In the genomic region with DNA sequence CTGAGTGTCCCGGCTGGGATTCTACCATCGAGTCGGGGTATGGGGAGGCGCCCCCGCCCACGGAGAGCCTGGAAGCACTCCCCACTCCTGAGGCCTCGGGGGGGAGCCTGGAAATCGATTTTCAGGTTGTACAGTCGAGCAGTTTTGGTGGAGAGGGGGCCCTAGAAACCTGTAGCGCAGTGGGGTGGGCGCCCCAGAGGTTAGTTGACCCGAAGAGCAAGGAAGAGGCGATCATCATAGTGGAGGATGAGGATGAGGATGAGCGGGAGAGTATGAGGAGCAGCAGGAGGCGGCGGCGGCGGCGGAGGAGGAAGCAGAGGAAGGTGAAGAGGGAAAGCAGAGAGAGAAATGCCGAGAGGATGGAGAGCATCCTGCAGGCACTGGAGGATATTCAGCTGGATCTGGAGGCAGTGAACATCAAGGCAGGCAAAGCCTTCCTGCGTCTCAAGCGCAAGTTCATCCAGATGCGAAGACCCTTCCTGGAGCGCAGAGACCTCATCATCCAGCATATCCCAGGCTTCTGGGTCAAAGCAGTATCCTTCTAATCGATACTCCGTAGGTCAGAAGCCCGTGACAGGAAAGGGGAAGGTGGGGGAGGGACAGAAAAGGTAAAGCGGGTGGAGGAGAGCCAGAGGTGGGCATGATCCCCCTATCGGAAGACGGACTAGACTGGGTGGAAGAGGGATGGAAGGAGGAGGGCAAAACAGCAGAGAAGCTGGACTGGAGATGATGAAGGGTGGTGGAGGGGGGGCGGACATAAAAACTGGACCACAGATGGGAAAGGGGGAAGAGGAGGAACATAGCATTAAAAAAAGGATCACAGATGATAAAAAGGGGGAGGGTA, we compare ENCODE assay signal across 8 cellular contexts. TPM values are rescaled to one million over a fixed set of nuclear protein-coding genes. Genes with fewer than 3 reads are reported as not detected.
DNase-seq lines count a peak whose midpoint lies in the region; ATAC-seq and TF ChIP-seq lines count a peak whose summit lies in the region.

No MANE protein-coding gene starts in this region.

- no peak for TF ChIP-seq POLR2A in heart left ventricle (IDR thresholded peaks at IDR 0.05)
- TF ChIP-seq POLR2A in body of pancreas (IDR thresholded peaks at IDR 0.05) = no peak
- TF ChIP-seq POLR2A in vagina (IDR thresholded peaks at IDR 0.05) = no peak

- WGBS in heart left ventricle, 4 donors = 5 to 39% (median 20%) methylated on average over 29 to 31 of the region's 31 CpGs
- 1 to 6% methylated on average over 23 to 25 of the region's 31 CpGs for WGBS in body of pancreas, 2 donors
- no CpG with 5 or more reads among the region's 31 CpGs for WGBS in mesendoderm (ENCODE audit: extremely low coverage, insufficient coverage, low lambda C conversion rate)

- peak overlapping the region; percentile 87 for H3K56ac ChIP-seq in mesendoderm (ENCODE audit: low read length)

- H3K4me3 ChIP-seq in heart left ventricle (peak overlapping the region; percentile 41 to 98 (median 81)), body of pancreas (peak overlapping the region; percentile 36 to 37), mesendoderm (ENCODE audit: low read length) (peak overlapping the region; percentile 44), vagina (peak overlapping the region; percentile 67 to 71)

- H2BK15ac ChIP-seq in mesendoderm (replicated peaks; ENCODE audit: low read depth) = no peak overlapping the region

- DNase-seq in heart left ventricle (no peak), cardiac septum (ENCODE audit: low spot score) (no peak), body of pancreas (no peak), mesendoderm (no peak), vagina (ENCODE audit: extremely low spot score in 2 of 2) (no peak), NCI-H1048 (lab: John Stamatoyannopoulos, UW) (no peak)

- no peaks in the 10 kb centered on the region for H3K79me2 ChIP-seq in mesendoderm (ENCODE audit: control insufficient read depth, insufficient read depth, low read length)

- H3K27ac ChIP-seq in heart left ventricle (peak overlapping the region; percentile 73 to 94 (median 86)), body of pancreas (peak overlapping the region; percentile 70 to 90 (median 84)), mesendoderm (ENCODE audit: low read depth, low read length) (no peak overlapping the region), vagina (peak overlapping the region; percentile 94)

- ATAC-seq in heart left ventricle = no peak
- ATAC-seq in body of pancreas = no peak
- ATAC-seq in HG02970 (IDR thresholded peaks at IDR 0.05; ENCODE audit: low FRiP score, unreplicated experiment) = no peak
- no peak for ATAC-seq in HG03342 (IDR thresholded peaks at IDR 0.05; ENCODE audit: unreplicated experiment)

- H3K79me1 ChIP-seq in mesendoderm (ENCODE audit: low read length) = peaks cover 2% of the 10 kb centered on the region

- no peak overlapping the region for H2AK5ac ChIP-seq in mesendoderm (ENCODE audit: low read length)

- H2BK120ac ChIP-seq in mesendoderm (ENCODE audit: low read depth, low read length) = no peak overlapping the region

- H3K4me2 ChIP-seq in mesendoderm (ENCODE audit: low read length) = peak overlapping the region; percentile 79

- no peak overlapping the region for H4K5ac ChIP-seq in mesendoderm (ENCODE audit: low read length)

- no peak overlapping the region for H3K4ac ChIP-seq in mesendoderm (ENCODE audit: low read depth, low read length)

- H3K9me3 ChIP-seq in heart left ventricle (no peaks in the 10 kb centered on the region), body of pancreas (no peaks in the 10 kb centered on the region), vagina (no peaks in the 10 kb centered on the region)

- H3K18ac ChIP-seq in mesendoderm (ENCODE audit: low read length) = no peak overlapping the region

- H2BK5ac ChIP-seq in mesendoderm (ENCODE audit: low read length) = no peak overlapping the region

- peak overlapping the region; percentile 74 for H3K9ac ChIP-seq in mesendoderm (ENCODE audit: low read length)

- H3K23ac ChIP-seq in mesendoderm (ENCODE audit: low read length) = no peak overlapping the region

- intact Hi-C loops in heart left ventricle (cut with DNase I) (loop anchor here in 1 of 10 donors (10.0 kb wide), 1 partner anchor 142 kb away; a partner anchor contains a TSS), cardiac septum (cut with DNase I) (no loop called here), body of pancreas (cut with DNase I) (no loop called here), vagina (cut with DNase I) (no loop called here)

- H4K8ac ChIP-seq in mesendoderm (ENCODE audit: low read depth, low read length) = no peak overlapping the region

- peaks cover 0 to 30% (median 3%) of the 10 kb centered on the region in 12 donors for H3K4me1 ChIP-seq in heart left ventricle
- H3K4me1 ChIP-seq in body of pancreas = peaks cover 42% of the 10 kb centered on the region
- H3K4me1 ChIP-seq in mesendoderm (ENCODE audit: control insufficient read depth, low read depth, low read length) = no peaks in the 10 kb centered on the region
- H3K4me1 ChIP-seq in vagina = peaks cover 31% of the 10 kb centered on the region

- no peak for TF ChIP-seq CTCF in heart left ventricle (IDR thresholded peaks at IDR 0.05)
- TF ChIP-seq CTCF in body of pancreas (IDR thresholded peaks at IDR 0.05) = no peak
- no peak for TF ChIP-seq CTCF in vagina (IDR thresholded peaks at IDR 0.05)

- H3K27me3 ChIP-seq in heart left ventricle = peaks cover 0 to 5% (median 0%) of the 10 kb centered on the region in 9 donors
- no peaks in the 10 kb centered on the region for H3K27me3 ChIP-seq in body of pancreas
- no peaks in the 10 kb centered on the region for H3K27me3 ChIP-seq in mesendoderm (ENCODE audit: insufficient read depth, low read length, poor library complexity)
- H3K27me3 ChIP-seq in vagina = no peaks in the 10 kb centered on the region

- H3K36me3 ChIP-seq in heart left ventricle = peaks cover 0 to 28% (median 7%) of the 10 kb centered on the region in 9 donors
- H3K36me3 ChIP-seq in body of pancreas (replicated peaks in 1 of 2; ENCODE audit: insufficient read depth in 1 of 2, low read depth in 2 of 2) = no peaks in the 10 kb centered on the region
- peaks cover 3% of the 10 kb centered on the region for H3K36me3 ChIP-seq in mesendoderm (ENCODE audit: control insufficient read depth, insufficient read depth, low read length)
- H3K36me3 ChIP-seq in vagina = peaks cover 0 to 8% of the 10 kb centered on the region in 2 donors

RNA-seq across cellular contexts. Expression of a gene that starts 0.8 kb away (rescaled TPM):
- total RNA-seq in heart left ventricle = 10 to 100 TPM; 17.7 to 72.0 (median 26.2) TPM
- 100 to 1,000 TPM in 1 of 2 donors, 10 to 100 TPM in 1; 29.7 to 167 TPM for polyA plus RNA-seq in heart left ventricle
- total RNA-seq in cardiac septum = 34.2 TPM
- total RNA-seq in body of pancreas = 10 to 100 TPM; 28.3 to 40.5 TPM
- polyA plus RNA-seq in mesendoderm (2013, experiment 1 of 2) = 10.0 TPM
- polyA plus RNA-seq in mesendoderm (2013, experiment 2 of 2) = 10.8 TPM
- 85.9 TPM for total RNA-seq in vagina

RNA-seq across cellular contexts. Expression of a gene that starts 10.9 kb away (rescaled TPM):
- total RNA-seq in heart left ventricle (1 to 10 TPM; 2.5 to 9.2 (median 6.4) TPM), cardiac septum (7.2 TPM), body of pancreas (10 to 100 TPM; 12.2 to 13.0 TPM), vagina (35.8 TPM)
- polyA plus RNA-seq in heart left ventricle = 1 to 10 TPM; 2.5 to 5.9 TPM
- polyA plus RNA-seq in mesendoderm (2013, experiment 1 of 2) = 1.8 TPM
- 1.8 TPM for polyA plus RNA-seq in mesendoderm (2013, experiment 2 of 2)

RNA-seq across cellular contexts. Expression of a gene that starts 34.4 kb away (rescaled TPM):
- total RNA-seq in heart left ventricle = 1 to 10 TPM in 4 of 9 donors, under 1 TPM in 5; 0.32 to 2.6 (median 0.75) TPM
- polyA plus RNA-seq in heart left ventricle = under 1 TPM; 0.38 to 0.75 TPM
- 3.2 TPM for total RNA-seq in cardiac septum
- under 1 TPM; 0.26 to 0.66 TPM for total RNA-seq in body of pancreas
- 1.4 TPM for polyA plus RNA-seq in mesendoderm (2013, experiment 1 of 2)
- polyA plus RNA-seq in mesendoderm (2013, experiment 2 of 2) = 1.4 TPM
- 2.2 TPM for total RNA-seq in vagina
